ENCODE assay signal across 23 cellular contexts in the genomic region with DNA sequence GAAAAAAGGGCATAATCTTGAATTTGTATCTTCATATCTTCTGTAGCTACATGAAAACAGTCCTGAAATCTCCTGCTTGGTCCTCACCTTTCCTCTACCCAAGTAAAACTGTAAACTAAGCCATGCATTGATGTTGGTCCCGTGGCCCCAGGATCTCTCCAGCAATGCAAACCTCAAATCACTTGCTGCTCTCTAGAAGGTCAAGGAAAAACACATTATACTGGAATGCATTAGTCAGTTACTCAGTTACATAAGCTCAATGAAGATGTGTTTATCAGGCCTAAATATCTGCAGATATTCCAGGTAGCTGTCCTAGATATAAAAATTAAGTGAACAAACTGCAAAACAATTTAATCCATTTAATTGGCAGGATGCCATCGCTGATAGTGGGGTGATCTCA.
"Had no signal": no experiment of that assay in that cellular context is flagged by ENCODE, and none has a peak within 500 bp of the region (broad histone marks: within the 10 kb centered on the region; RNA-seq: fewer than 3 reads in every experiment).

No MANE protein-coding gene starts in this region.

- H3K4me1 ChIP-seq: esophagus muscularis mucosa, foreskin keratinocyte, suprapubic skin, transverse colon had no signal

- H3K27ac ChIP-seq: cardiac muscle cell, esophagus muscularis mucosa, foreskin keratinocyte, skin epidermis, suprapubic skin, transverse colon had no signal

- H3K27me3 Mint-ChIP-seq: activated CD4-positive, alpha-beta T cell treated with anti-CD3 and anti-CD28 coated beads, Interleukin-2, amount 10 ng/mL, durations not matched to agents 24 days and 14 days; activated CD8-positive, alpha-beta T cell treated with anti-CD3 and anti-CD28 coated beads for 36 hours; activated naive CD8-positive, alpha-beta T cell treated with anti-CD3 and anti-CD28 coated beads, Interleukin-2, amount 50 U/mL, for 24 hours; stimulated activated naive CD8-positive, alpha-beta T cell treated with anti-CD3 and anti-CD28 coated beads, Interleukin-15, amount 100 ng/mL, for 72 hours; T-cell had no signal

- ATAC-seq: activated CD8-positive, alpha-beta T cell treated with anti-CD3 and anti-CD28 coated beads for 36 hours; activated naive CD8-positive, alpha-beta T cell treated with anti-CD3 and anti-CD28 coated beads, Interleukin-2, amount 50 U/mL, for 24 hours; foreskin keratinocyte; left lobe of liver; stimulated activated naive CD8-positive, alpha-beta T cell treated with anti-CD3 and anti-CD28 coated beads, Interleukin-15, amount 100 ng/mL, for 72 hours; T-cell had no signal

- H3K36me3 ChIP-seq: cardiac muscle cell, suprapubic skin had no signal

- H3K9me3 ChIP-seq: esophagus muscularis mucosa, suprapubic skin, transverse colon had no signal

- H3K4me3 ChIP-seq: cardiac muscle cell, esophagus muscularis mucosa, skin epidermis, suprapubic skin, transverse colon had no signal

- H3K27me3 ChIP-seq: cardiac muscle cell, esophagus muscularis mucosa, foreskin keratinocyte, suprapubic skin, transverse colon had no signal

- DNase-seq: activated CD4-positive, alpha-beta T cell treated with anti-CD3 and anti-CD28 coated beads, Interleukin-2, amount 10 ng/mL, durations not matched to agents 24 days and 14 days; activated CD8-positive, alpha-beta T cell treated with anti-CD3 and anti-CD28 coated beads for 36 hours; activated naive CD4-positive, alpha-beta T cell treated with Interleukin-2 at 50 U/mL for 16 hours; activated naive CD8-positive, alpha-beta T cell treated with anti-CD3 and anti-CD28 coated beads, Interleukin-2, amount 50 U/mL, for 24 hours; activated T-cell treated with anti-CD3 and anti-CD28 coated beads, Interleukin-2, amount 50 U/mL, for 1 hour; dermis blood vessel endothelial cell; effector memory CD4-positive, alpha-beta T cell; glutamatergic neuron; hypothalamus; mammary epithelial cell; midbrain; stimulated activated naive CD8-positive, alpha-beta T cell treated with anti-CD3 and anti-CD28 coated beads, Interleukin-15, amount 100 ng/mL, for 72 hours; T-cell; T-helper 9 cell; transverse colon had no signal

- H3K4me1 Mint-ChIP-seq: activated CD4-positive, alpha-beta T cell treated with anti-CD3 and anti-CD28 coated beads, Interleukin-2, amount 10 ng/mL, durations not matched to agents 24 days and 14 days; activated naive CD8-positive, alpha-beta T cell treated with anti-CD3 and anti-CD28 coated beads, Interleukin-2, amount 50 U/mL, for 24 hours; nephron; T-cell had no signal

- H3K4me3 Mint-ChIP-seq: activated CD4-positive, alpha-beta T cell treated with anti-CD3 and anti-CD28 coated beads, Interleukin-2, amount 10 ng/mL, durations not matched to agents 24 days and 14 days; activated CD8-positive, alpha-beta T cell treated with anti-CD3 and anti-CD28 coated beads for 36 hours; activated naive CD8-positive, alpha-beta T cell treated with anti-CD3 and anti-CD28 coated beads, Interleukin-2, amount 50 U/mL, for 24 hours; nephron; stimulated activated naive CD8-positive, alpha-beta T cell treated with anti-CD3 and anti-CD28 coated beads, Interleukin-15, amount 100 ng/mL, for 72 hours; T-cell had no signal

- H3K27ac Mint-ChIP-seq: activated CD4-positive, alpha-beta T cell treated with anti-CD3 and anti-CD28 coated beads, Interleukin-2, amount 10 ng/mL, durations not matched to agents 24 days and 14 days; activated CD8-positive, alpha-beta T cell treated with anti-CD3 and anti-CD28 coated beads for 36 hours; activated naive CD8-positive, alpha-beta T cell treated with anti-CD3 and anti-CD28 coated beads, Interleukin-2, amount 50 U/mL, for 24 hours; activated T-helper 2 cell treated with anti-CD3 and anti-CD28 coated beads, Interferon-gamma antibody, Interleukin-2, Interleukin-4, amounts not matched to agents 10 μg/mL and 5 μg/mL and 100 μg/mL, durations not matched to agents 14 hours and 24 hours and 36 hours; nephron; T-cell had no signal

- H3K9me3 Mint-ChIP-seq: activated CD8-positive, alpha-beta T cell treated with anti-CD3 and anti-CD28 coated beads for 36 hours; activated naive CD8-positive, alpha-beta T cell treated with anti-CD3 and anti-CD28 coated beads, Interleukin-2, amount 50 U/mL, for 24 hours; activated T-helper 2 cell treated with anti-CD3 and anti-CD28 coated beads, Interferon-gamma antibody, Interleukin-2, Interleukin-4, amounts not matched to agents 10 μg/mL and 5 μg/mL and 100 μg/mL, durations not matched to agents 14 hours and 24 hours and 36 hours; nephron; T-cell had no signal
